18 cellular contexts compared by ENCODE assay signal in genomic region chr16:3789375-3790067, GRCh38.
DNase-seq lines count a peak whose midpoint lies in the region; ATAC-seq, FAIRE-seq and TF ChIP-seq lines count a peak whose summit lies in the region.
"Had no signal": no experiment of that assay in that cellular context is flagged by ENCODE, and none has a peak within 500 bp of the region (broad histone marks: within the 10 kb centered on the region; RNA-seq: fewer than 3 reads in every experiment).

No MANE protein-coding gene starts in this region.

- H3K4me1 ChIP-seq in K562 (replicated peaks in 1 of 2; ENCODE audit: control insufficient read depth in 2 of 2, insufficient read depth in 2 of 2, low read length in 2 of 2) = peaks cover 0 to 6% of the 10 kb centered on the region in 2 experiments; a peak in 3 of 5 replicates
- H3K4me1 ChIP-seq: foreskin keratinocyte had no signal

- H3K36me3 Mint-ChIP-seq in CD4-positive, alpha-beta T cell (ENCODE audit: low read depth) = peaks cover 63% of the 10 kb centered on the region

- peak; percentile 88 for ATAC-seq in CD4-positive, alpha-beta T cell (ENCODE audit: poor library complexity)
- ATAC-seq in HG03354 (IDR thresholded peaks at IDR 0.05; ENCODE audit: poor library complexity, severe bottlenecking, unreplicated experiment) (peak; percentile 39), K562 (no peak), GM19467 (IDR thresholded peaks at IDR 0.05; ENCODE audit: unreplicated experiment) (no peak), GM21717 (IDR thresholded peaks at IDR 0.05; ENCODE audit: unreplicated experiment) (no peak)
- ATAC-seq: foreskin keratinocyte, left colon had no signal

- no peaks in the 10 kb centered on the region for H3K9me3 ChIP-seq in CD4-positive, alpha-beta T cell (ENCODE audit: control insufficient read depth, low read length)
- no peaks in the 10 kb centered on the region for H3K9me3 ChIP-seq in K562 (replicated peaks; ENCODE audit: control insufficient read depth, insufficient read depth, low read depth, low read length)
- H3K9me3 ChIP-seq: ovary, Peyer's patch had no signal

- in situ Hi-C loops in GM13977 (cut with MboI; ENCODE audit: low pct_unique_long_range_greater_than_20kb, low sequenced_read_pairs, unreplicated experiment) = no loop called here
- in situ Hi-C loops in K562 (cut with MboI) = no loop called here

- H2AFZ ChIP-seq in K562 (ENCODE audit: low read depth, low read length) = no peak overlapping the region

- peaks cover 64% of the 10 kb centered on the region for H3K4me1 Mint-ChIP-seq in CD4-positive, alpha-beta T cell (ENCODE audit: low read depth)

- no peak for TF ChIP-seq EP300 in K562 (IDR thresholded peaks at IDR 0.05; ENCODE audit: low read length)

- H3K9me3 Mint-ChIP-seq in CD4-positive, alpha-beta T cell = no peaks in the 10 kb centered on the region
- H3K9me3 Mint-ChIP-seq: dendritic cell treated with granulocyte-macrophage colony-stimulating factor and Interleukin-4, amounts not matched to agents 40 ng/mL and 50 ng/mL, for 4 days had no signal

- TF ChIP-seq POLR2A in K562 (conservative IDR thresholded peaks at IDR 0.05) = no peak

- no peak overlapping the region for H3K9ac ChIP-seq in K562 (ENCODE audit: insufficient read depth in 1 of 2, low read depth in 2 of 2, low read length in 2 of 2)

- H3K4me2 ChIP-seq in K562 (ENCODE audit: insufficient read depth, low read length) = no peak overlapping the region

- H3K27ac Mint-ChIP-seq in CD4-positive, alpha-beta T cell = peak overlapping the region; percentile 34
- H3K27ac Mint-ChIP-seq: dendritic cell treated with granulocyte-macrophage colony-stimulating factor and Interleukin-4, amounts not matched to agents 40 ng/mL and 50 ng/mL, for 4 days had no signal

- no peak overlapping the region for H3K27ac ChIP-seq in CD4-positive, alpha-beta T cell (ENCODE audit: low read depth, low read length)
- no peak overlapping the region for H3K27ac ChIP-seq in K562 (ENCODE audit: extremely low read depth, low read depth, low read length)
- H3K27ac ChIP-seq: foreskin keratinocyte, ovary, Peyer's patch had no signal

- peaks cover 41% of the 10 kb centered on the region; the same call in 2 of the 3 replicates for H3K36me3 ChIP-seq in K562 (ENCODE audit: control insufficient read depth, insufficient read depth, low read length)
- H3K36me3 ChIP-seq: ovary had no signal

- no peak for TF ChIP-seq RAD21 in K562 (CRISPR knock-in tag; conservative IDR thresholded peaks at IDR 0.05 in 1 of 2, IDR thresholded peaks at IDR 0.05 in 1 of 2)

- CTCF ChIA-PET in CD4-positive, alpha-beta T cell (lab: Charles Lee) = no interaction called here
- CTCF ChIA-PET in K562 (lab: Yijun Ruan, JAX; ENCODE audit: low intra/inter-chr PET ratio) = no interaction called here

- no peak for DNase-seq in CD4-positive, alpha-beta T cell
- DNase-seq in GM13977 (ENCODE audit: low spot score) = peak; percentile 74
- DNase-seq in K562 (ENCODE audit: extremely low read depth in 1 of 4, low spot score in 3 of 4) = no peak
- no peak for DNase-seq in DMS153 (lab: John Stamatoyannopoulos, UW)
- DNase-seq in RKO (ENCODE audit: low spot score) = no peak
- DNase-seq: activated gamma-delta T cell; foreskin keratinocyte; left colon; NCI-H146; ovary; Peyer's patch; stimulated activated CD4-positive, alpha-beta T cell treated with anti-CD3 and anti-CD28 coated beads, Interleukin-4, amount 100 ng/mL, for 1 hour had no signal

- FAIRE-seq in K562 (lab: Jason Lieb, UNC) = no peak
- FAIRE-seq: D721Med, TTC549 had no signal

- H3K27me3 ChIP-seq in CD4-positive, alpha-beta T cell (ENCODE audit: control insufficient read depth, insufficient read depth, low read length) = no peaks in the 10 kb centered on the region
- H3K27me3 ChIP-seq in K562 (ENCODE audit: control insufficient read depth in 2 of 2, insufficient read depth in 2 of 2, low read length in 2 of 2) = no peaks in the 10 kb centered on the region
- H3K27me3 ChIP-seq: foreskin keratinocyte, ovary, Peyer's patch had no signal

- 91% methylated on average over 8 of the region's 8 CpGs for WGBS in K562 (ENCODE audit: insufficient coverage, low coverage, missing lambda C conversion rate)

- peak overlapping the region; percentile 79 for H3K4me3 Mint-ChIP-seq in CD4-positive, alpha-beta T cell
- H3K4me3 Mint-ChIP-seq: dendritic cell treated with granulocyte-macrophage colony-stimulating factor and Interleukin-4, amounts not matched to agents 40 ng/mL and 50 ng/mL, for 4 days had no signal

- intact Hi-C loops in CD4-positive, alpha-beta T cell (cut with DNase I, micrococcal nuclease) = loop anchor here (5.0 kb wide), 2 partner anchors 33 to 83 kb away; no protein-coding TSS in a partner anchor
- intact Hi-C loops in K562 (cut with micrococcal nuclease) = no loop called here

- H4K20me1 ChIP-seq in K562 (replicated peaks; ENCODE audit: control insufficient read depth, insufficient read depth, low read length) = peaks cover 4% of the 10 kb centered on the region; the same call in 1 of the 2 replicates

- H3K4me3 ChIP-seq in K562 = no peak overlapping the region
- H3K4me3 ChIP-seq: ovary, Peyer's patch had no signal

- TF ChIP-seq CTCF in CD4-positive, alpha-beta T cell (IDR thresholded peaks at IDR 0.05) = no peak
- TF ChIP-seq CTCF in GM13977 (IDR thresholded peaks at IDR 0.05; ENCODE audit: extremely low read depth, insufficient read depth, missing control alignments) (no peak), K562 (IDR thresholded peaks at IDR 0.05 in 2 of 3, conservative IDR thresholded peaks at IDR 0.05 in 1 of 3; ENCODE audit: insufficient read depth in 2 of 3, low read depth in 1 of 3, low read length in 3 of 3) (no peak)

- POLR2A ChIA-PET in CD4-positive, alpha-beta T cell (lab: Charles Lee) = interaction anchor here (0.6 to 0.7 kb wide), 6 partner anchors 9 to 1013 kb away, joined by 3 to 4 read pairs (median 3); partner anchors contain the start of gene ROGDI
- POLR2A ChIA-PET in K562 (lab: Yijun Ruan, JAX) = interaction anchor here (0.5 to 0.7 kb wide), 2 partner anchors 151 to 356 kb away, joined by 3 read pairs; no protein-coding TSS in a partner anchor

- H3K27me3 Mint-ChIP-seq in CD4-positive, alpha-beta T cell = no peaks in the 10 kb centered on the region
- H3K27me3 Mint-ChIP-seq: dendritic cell treated with granulocyte-macrophage colony-stimulating factor and Interleukin-4, amounts not matched to agents 40 ng/mL and 50 ng/mL, for 4 days had no signal

- H3K79me2 ChIP-seq in K562 (ENCODE audit: control insufficient read depth, insufficient read depth, low read length) = peaks cover 5% of the 10 kb centered on the region; the same call in 1 of the 3 replicates

- BruUV-seq in K562 (replicated peaks; lab: Mats Ljungman, UMichigan) = TSS peak; percentile 21

- H3K9me1 ChIP-seq in K562 (ENCODE audit: control insufficient read depth, insufficient read depth, low read length) = no peaks in the 10 kb centered on the region

TF ChIP-seq in K562, 482 proteins besides CTCF, POLR2A, EP300 and RAD21 (continues in another document):
- TF ChIP-seq ETS2 (tag; IDR thresholded peaks at IDR 0.05; ENCODE audit: borderline replicate concordance, poor library complexity, severe bottlenecking) (no peak), ELK3 (CRISPR knock-in tag; IDR thresholded peaks at IDR 0.05) (no peak), ZNF518B (CRISPR knock-in tag; IDR thresholded peaks at IDR 0.05) (no peak), SMARCC2 (IDR thresholded peaks at IDR 0.05; ENCODE audit: low read depth) (no peak)

Comparison
In these comparisons a context has a peak if more than half of its experiments do, and no peak if none do; other contexts are left out.
1. ATAC-seq: peak in CD4-positive, alpha-beta T cell (single experiment) and HG03354 (single experiment); none in K562 (single experiment), GM19467 (single experiment) and GM21717 (single experiment).